20 cellular contexts compared by ENCODE assay signal in genomic region chr6:36890264-36890663, GRCh38. TPM values are rescaled to one million over a fixed set of nuclear protein-coding genes. Genes with fewer than 3 reads are reported as not detected.
"Had no signal": no experiment of that assay in that cellular context is flagged by ENCODE, and none has a peak within 500 bp of the region (broad histone marks: within the 10 kb centered on the region; RNA-seq: fewer than 3 reads in every experiment).

No MANE protein-coding gene starts in this region.

- H3K27ac ChIP-seq: foreskin keratinocyte, hepatocyte, parathyroid adenoma, psoas muscle, spleen, tibial nerve had no signal

- H3K9me3 Mint-ChIP-seq: dendritic cell treated with granulocyte-macrophage colony-stimulating factor and Interleukin-4, amounts not matched to agents 40 ng/mL and 50 ng/mL, for 4 days; naive B cell; nephron; stimulated activated memory B cell treated with anti-CD40 and anti-IgM and Interleukin-4, amounts not matched to agents 10 μg/mL and 1 μg/mL and 100 μg/mL, for 72 hours; stimulated activated naive CD8-positive, alpha-beta T cell treated with anti-CD3 and anti-CD28 coated beads, Interleukin-15, Interleukin-2, amounts not matched to agents 100 ng/mL and 50 ng/mL, for 24 hours had no signal

- DNase-seq: foreskin keratinocyte; head of caudate nucleus; kidney; left cardiac atrium; mesendoderm; naive B cell; psoas muscle; retina; spleen; stimulated activated CD4-positive, alpha-beta T cell treated with anti-CD3 and anti-CD28 coated beads, Interleukin-15, amount 100 ng/mL, for 24 hours; stimulated activated CD4-positive, alpha-beta T cell treated with anti-CD3 and anti-CD28 coated beads, Interleukin-1b, Interleukin-23, amount 100 ng/mL, for 48 hours; stimulated activated CD4-positive, alpha-beta T cell treated with anti-CD3 and anti-CD28 coated beads, Interleukin-4, amount 100 ng/mL, for 24 hours had no signal

- H2AFZ ChIP-seq: hepatocyte, parathyroid adenoma had no signal

- H3K9ac ChIP-seq: parathyroid adenoma had no signal

- H3K27me3 Mint-ChIP-seq: dendritic cell treated with granulocyte-macrophage colony-stimulating factor and Interleukin-4, amounts not matched to agents 40 ng/mL and 50 ng/mL, for 4 days; naive B cell; stimulated activated memory B cell treated with anti-CD40 and anti-IgM and Interleukin-4, amounts not matched to agents 10 μg/mL and 1 μg/mL and 100 μg/mL, for 72 hours; stimulated activated naive CD8-positive, alpha-beta T cell treated with anti-CD3 and anti-CD28 coated beads, Interleukin-15, Interleukin-2, amounts not matched to agents 100 ng/mL and 50 ng/mL, for 24 hours had no signal

- H3K27me3 ChIP-seq: foreskin keratinocyte, hepatocyte, spleen, tibial nerve had no signal

- ATAC-seq: foreskin keratinocyte; left cardiac atrium; psoas muscle; sciatic nerve; stimulated activated memory B cell treated with anti-CD40 and anti-IgM and Interleukin-4, amounts not matched to agents 10 μg/mL and 1 μg/mL and 100 μg/mL, for 72 hours had no signal

- H3K4me2 ChIP-seq: hepatocyte had no signal

- H3K4me3 Mint-ChIP-seq: dendritic cell treated with granulocyte-macrophage colony-stimulating factor and Interleukin-4, amounts not matched to agents 40 ng/mL and 50 ng/mL, for 4 days; stimulated activated memory B cell treated with anti-CD40 and anti-IgM and Interleukin-4, amounts not matched to agents 10 μg/mL and 1 μg/mL and 100 μg/mL, for 72 hours; stimulated activated naive CD8-positive, alpha-beta T cell treated with anti-CD3 and anti-CD28 coated beads, Interleukin-15, Interleukin-2, amounts not matched to agents 100 ng/mL and 50 ng/mL, for 24 hours had no signal

- H3K4me3 ChIP-seq: hepatocyte, psoas muscle, spleen, tibial nerve had no signal

- H3K27ac Mint-ChIP-seq: dendritic cell treated with granulocyte-macrophage colony-stimulating factor and Interleukin-4, amounts not matched to agents 40 ng/mL and 50 ng/mL, for 4 days; nephron; stimulated activated memory B cell treated with anti-CD40 and anti-IgM and Interleukin-4, amounts not matched to agents 10 μg/mL and 1 μg/mL and 100 μg/mL, for 72 hours; stimulated activated naive CD8-positive, alpha-beta T cell treated with anti-CD3 and anti-CD28 coated beads, Interleukin-15, Interleukin-2, amounts not matched to agents 100 ng/mL and 50 ng/mL, for 24 hours had no signal

- H3K9me3 ChIP-seq: psoas muscle, spleen, tibial nerve had no signal

RNA-seq across cellular contexts. Expression of gene CPNE5, which starts 51.0 kb away (rescaled TPM):
- total RNA-seq: foreskin keratinocyte had no signal
